Comparison of ENCODE assay signal across 8 cellular contexts in genomic region chr13:50529154-50529882, GRCh38.
A peak's percentile ranks its signal among the peaks of the same experiment; 100 is the strongest.
DNase-seq lines count a peak whose midpoint lies in the region; ATAC-seq and TF ChIP-seq lines count a peak whose summit lies in the region.

No MANE protein-coding gene starts in this region.

- no peak overlapping the region for H3K9ac ChIP-seq in parathyroid adenoma

- peaks cover 2% of the 10 kb centered on the region for H3K36me3 Mint-ChIP-seq in activated T-helper 1 cell treated with anti-CD3 and anti-CD28 coated beads, Interleukin-12 subunit alpha, Interleukin-12 subunit beta, Interleukin-2, Interleukin-4 antibody, amounts not matched to agents 30 ng/mL and 10 ng/mL and 1 ng/mL, durations not matched to agents 14 hours and 24 hours and 36 hours (ENCODE audit: low read depth)

- peak overlapping the region; percentile 61 for H2AFZ ChIP-seq in parathyroid adenoma

- H3K36me3 ChIP-seq in parathyroid adenoma (ENCODE audit: control insufficient read depth, insufficient read depth, low read length) = no peaks in the 10 kb centered on the region

- no peaks in the 10 kb centered on the region for H3K79me2 ChIP-seq in parathyroid adenoma

- peak overlapping the region; percentile 39 for H3K27ac ChIP-seq in parathyroid adenoma

- H3K27me3 ChIP-seq in parathyroid adenoma (ENCODE audit: control insufficient read depth, insufficient read depth, low read length) = no peaks in the 10 kb centered on the region

- peak overlapping the region; percentile 45 for H3K4me2 ChIP-seq in parathyroid adenoma (ENCODE audit: low read length)

- no peak overlapping the region for H3K4me3 Mint-ChIP-seq in activated T-helper 1 cell treated with anti-CD3 and anti-CD28 coated beads, Interleukin-12 subunit alpha, Interleukin-12 subunit beta, Interleukin-2, Interleukin-4 antibody, amounts not matched to agents 30 ng/mL and 10 ng/mL and 1 ng/mL, durations not matched to agents 14 hours and 24 hours and 36 hours

- H3K9me3 ChIP-seq in parathyroid adenoma (ENCODE audit: control insufficient read depth, low read length) = no peaks in the 10 kb centered on the region

- ATAC-seq in GM19397 (IDR thresholded peaks at IDR 0.05; ENCODE audit: unreplicated experiment) (no peak), GM21529 (IDR thresholded peaks at IDR 0.05; ENCODE audit: unreplicated experiment) (no peak)

- no peak for TF ChIP-seq CTCF in parathyroid adenoma (IDR thresholded peaks at IDR 0.05)

- peaks cover 45% of the 10 kb centered on the region for H3K4me1 Mint-ChIP-seq in activated T-helper 1 cell treated with anti-CD3 and anti-CD28 coated beads, Interleukin-12 subunit alpha, Interleukin-12 subunit beta, Interleukin-2, Interleukin-4 antibody, amounts not matched to agents 30 ng/mL and 10 ng/mL and 1 ng/mL, durations not matched to agents 14 hours and 24 hours and 36 hours (ENCODE audit: low read depth)

- intact Hi-C loops in activated T-helper 1 cell treated with anti-CD3 and anti-CD28 coated beads, Interleukin-12 subunit alpha, Interleukin-12 subunit beta, Interleukin-2, Interleukin-4 antibody, amounts not matched to agents 30 ng/mL and 10 ng/mL and 1 ng/mL, durations not matched to agents 14 hours and 24 hours and 36 hours (cut with micrococcal nuclease) = loop anchor here (5.0 kb wide), 1 partner anchor 397 kb away; no protein-coding TSS in a partner anchor
- intact Hi-C loops in head of caudate nucleus (cut with DNase I) = loop anchor here (10.0 kb wide), 2 partner anchors 125 to 535 kb away; partner anchors contain the start of gene TRIM13

- peak overlapping the region; percentile 6 for H3K4me3 ChIP-seq in parathyroid adenoma (ENCODE audit: low read depth, low read length)

- H3K4me1 ChIP-seq in parathyroid adenoma = no peaks in the 10 kb centered on the region

- peaks cover 6% of the 10 kb centered on the region for H3K9me3 Mint-ChIP-seq in activated T-helper 1 cell treated with anti-CD3 and anti-CD28 coated beads, Interleukin-12 subunit alpha, Interleukin-12 subunit beta, Interleukin-2, Interleukin-4 antibody, amounts not matched to agents 30 ng/mL and 10 ng/mL and 1 ng/mL, durations not matched to agents 14 hours and 24 hours and 36 hours

- H3K27me3 Mint-ChIP-seq in activated T-helper 1 cell treated with anti-CD3 and anti-CD28 coated beads, Interleukin-12 subunit alpha, Interleukin-12 subunit beta, Interleukin-2, Interleukin-4 antibody, amounts not matched to agents 30 ng/mL and 10 ng/mL and 1 ng/mL, durations not matched to agents 14 hours and 24 hours and 36 hours (ENCODE audit: insufficient read depth) = peaks cover 19% of the 10 kb centered on the region

- DNase-seq in EH (ENCODE audit: low read depth) (peak; percentile 28), NCI-H2107 (lab: John Stamatoyannopoulos, UW) (peak; percentile 44), head of caudate nucleus (peak; percentile 58 to 91 (median 78)), T1000 (lab: John Stamatoyannopoulos, UW) (no peak)
- DNase-seq in activated T-helper 1 cell treated with anti-CD3 and anti-CD28 coated beads, Interleukin-12 subunit alpha, Interleukin-12 subunit beta, Interleukin-2, Interleukin-4 antibody, amounts not matched to agents 30 ng/mL and 10 ng/mL and 1 ng/mL, durations not matched to agents 14 hours and 24 hours and 36 hours (ENCODE audit: low spot score) = no peak

- peak overlapping the region; percentile 59 for H3K27ac Mint-ChIP-seq in activated T-helper 1 cell treated with anti-CD3 and anti-CD28 coated beads, Interleukin-12 subunit alpha, Interleukin-12 subunit beta, Interleukin-2, Interleukin-4 antibody, amounts not matched to agents 30 ng/mL and 10 ng/mL and 1 ng/mL, durations not matched to agents 14 hours and 24 hours and 36 hours

Comparison
In these comparisons a context has a peak if more than half of its experiments do, and no peak if none do; other contexts are left out.
1. DNase-seq: peak in EH (single experiment), NCI-H2107 (single experiment) and head of caudate nucleus (42 of 42); none in activated T-helper 1 cell treated with anti-CD3 and anti-CD28 coated beads, Interleukin-12 subunit alpha, Interleukin-12 subunit beta, Interleukin-2, Interleukin-4 antibody, amounts not matched to agents 30 ng/mL and 10 ng/mL and 1 ng/mL, durations not matched to agents 14 hours and 24 hours and 36 hours (single experiment) and T1000 (single experiment).